Comparison of ENCODE assay signal across 21 cellular contexts in the genomic region with DNA sequence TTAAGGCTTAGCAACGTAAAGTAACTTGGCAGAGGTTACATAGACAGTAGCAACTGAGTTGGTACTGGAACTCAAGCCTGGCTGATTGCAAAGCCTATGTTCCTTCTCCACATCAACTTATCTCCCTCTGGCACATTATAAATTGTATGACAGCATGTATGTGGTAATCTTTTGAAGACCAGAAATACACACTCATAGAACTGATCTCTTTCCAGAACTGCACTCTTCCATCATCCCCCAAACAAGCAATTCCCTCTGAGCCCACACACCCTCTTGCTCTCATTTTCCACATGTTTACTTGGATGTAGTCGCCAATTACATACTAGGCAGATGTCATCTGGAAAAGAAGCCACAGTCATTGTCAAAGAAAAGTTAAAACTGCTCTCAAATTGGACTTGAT.
"Had no signal": no experiment of that assay in that cellular context is flagged by ENCODE, and none has a peak within 500 bp of the region (broad histone marks: within the 10 kb centered on the region; RNA-seq: fewer than 3 reads in every experiment).

No MANE protein-coding gene starts in this region.

- H3K36me3 Mint-ChIP-seq: activated CD4-positive, alpha-beta memory T cell treated with anti-CD3 and anti-CD28 coated beads for 36 hours; activated CD8-positive, alpha-beta memory T cell treated with anti-CD3 and anti-CD28 coated beads, Interleukin-2, amount 10 ng/mL, durations not matched to agents 7 days and 5 days; activated naive CD8-positive, alpha-beta T cell treated with anti-CD3 and anti-CD28 coated beads for 36 hours; natural killer cell; stimulated activated effector memory CD8-positive, alpha-beta T cell treated with anti-CD3 and anti-CD28 coated beads, Interleukin-12 subunit alpha, Interleukin-12 subunit beta, amount 100 ng/mL, for 72 hours had no signal

- H3K4me3 Mint-ChIP-seq: activated CD4-positive, alpha-beta memory T cell treated with anti-CD3 and anti-CD28 coated beads for 36 hours; activated CD4-positive, alpha-beta T cell treated with anti-CD3 and anti-CD28 coated beads for 36 hours; activated CD8-positive, alpha-beta memory T cell treated with anti-CD3 and anti-CD28 coated beads, Interleukin-2, amount 10 ng/mL, durations not matched to agents 7 days and 5 days; activated naive CD8-positive, alpha-beta T cell treated with anti-CD3 and anti-CD28 coated beads for 36 hours; activated T-helper 17 cell treated with anti-CD3 and anti-CD28 coated beads, Interleukin-2, amount 50 U/mL, for 72 hours; central memory CD8-positive, alpha-beta T cell; natural killer cell; stimulated activated effector memory CD8-positive, alpha-beta T cell treated with anti-CD3 and anti-CD28 coated beads, Interleukin-12 subunit alpha, Interleukin-12 subunit beta, amount 100 ng/mL, for 72 hours; T-helper 2 cell treated with Interferon-gamma antibody and Interleukin-4, amounts not matched to agents 5 μg/mL and 100 μg/mL, for 36 hours had no signal

- H3K79me2 ChIP-seq: parathyroid adenoma had no signal

- H3K9me3 ChIP-seq: body of pancreas, neutrophil, sigmoid colon, upper lobe of right lung had no signal

- H3K9ac ChIP-seq: parathyroid adenoma had no signal

- H3K9me3 Mint-ChIP-seq: activated CD4-positive, alpha-beta memory T cell treated with anti-CD3 and anti-CD28 coated beads for 36 hours; activated T-helper 17 cell treated with anti-CD3 and anti-CD28 coated beads, Interleukin-2, amount 50 U/mL, for 72 hours; central memory CD8-positive, alpha-beta T cell; T-helper 2 cell treated with Interferon-gamma antibody and Interleukin-4, amounts not matched to agents 5 μg/mL and 100 μg/mL, for 36 hours had no signal

- ATAC-seq: activated CD4-positive, alpha-beta T cell treated with anti-CD3 and anti-CD28 coated beads for 36 hours; activated CD8-positive, alpha-beta memory T cell treated with anti-CD3 and anti-CD28 coated beads, Interleukin-2, amount 10 ng/mL, durations not matched to agents 7 days and 5 days; activated T-helper 17 cell treated with anti-CD3 and anti-CD28 coated beads, Interleukin-2, amount 50 U/mL, for 72 hours; body of pancreas; foreskin keratinocyte; natural killer cell; stimulated activated effector memory CD8-positive, alpha-beta T cell treated with anti-CD3 and anti-CD28 coated beads, Interleukin-12 subunit alpha, Interleukin-12 subunit beta, amount 100 ng/mL, for 72 hours; upper lobe of right lung had no signal

- H3K4me3 ChIP-seq: body of pancreas, coronary artery, sigmoid colon, SK-N-MC, upper lobe of right lung had no signal

- H3K27me3 Mint-ChIP-seq: activated CD4-positive, alpha-beta memory T cell treated with anti-CD3 and anti-CD28 coated beads for 36 hours; activated CD4-positive, alpha-beta T cell treated with anti-CD3 and anti-CD28 coated beads for 36 hours; activated CD8-positive, alpha-beta memory T cell treated with anti-CD3 and anti-CD28 coated beads, Interleukin-2, amount 10 ng/mL, durations not matched to agents 7 days and 5 days; activated naive CD8-positive, alpha-beta T cell treated with anti-CD3 and anti-CD28 coated beads for 36 hours; activated T-helper 17 cell treated with anti-CD3 and anti-CD28 coated beads, Interleukin-2, amount 50 U/mL, for 72 hours; central memory CD8-positive, alpha-beta T cell had no signal

- H2AFZ ChIP-seq: parathyroid adenoma had no signal

- H3K27me3 ChIP-seq: body of pancreas, foreskin keratinocyte, neutrophil, sigmoid colon, upper lobe of right lung had no signal

- H3K4me1 ChIP-seq: parathyroid adenoma had no signal

- H3K27ac Mint-ChIP-seq: activated CD4-positive, alpha-beta memory T cell treated with anti-CD3 and anti-CD28 coated beads for 36 hours; activated CD4-positive, alpha-beta T cell treated with anti-CD3 and anti-CD28 coated beads for 36 hours; activated CD8-positive, alpha-beta memory T cell treated with anti-CD3 and anti-CD28 coated beads, Interleukin-2, amount 10 ng/mL, durations not matched to agents 7 days and 5 days; activated naive CD8-positive, alpha-beta T cell treated with anti-CD3 and anti-CD28 coated beads for 36 hours; activated T-helper 17 cell treated with anti-CD3 and anti-CD28 coated beads, Interleukin-2, amount 50 U/mL, for 72 hours; natural killer cell; stimulated activated effector memory CD8-positive, alpha-beta T cell treated with anti-CD3 and anti-CD28 coated beads, Interleukin-12 subunit alpha, Interleukin-12 subunit beta, amount 100 ng/mL, for 72 hours; T-helper 2 cell treated with Interferon-gamma antibody and Interleukin-4, amounts not matched to agents 5 μg/mL and 100 μg/mL, for 36 hours had no signal

- DNase-seq: activated CD4-positive, alpha-beta memory T cell treated with anti-CD3 and anti-CD28 coated beads for 36 hours; activated CD4-positive, alpha-beta T cell treated with anti-CD3 and anti-CD28 coated beads for 36 hours; activated CD8-positive, alpha-beta memory T cell treated with anti-CD3 and anti-CD28 coated beads, Interleukin-2, amount 10 ng/mL, durations not matched to agents 7 days and 5 days; activated naive CD4-positive, alpha-beta T cell; activated naive CD8-positive, alpha-beta T cell treated with anti-CD3 and anti-CD28 coated beads for 36 hours; amygdala; body of pancreas; erythroblast; foreskin keratinocyte; natural killer cell; sigmoid colon; stimulated activated CD4-positive, alpha-beta T cell treated with anti-CD3 and anti-CD28 coated beads, Interleukin-4, amount 100 ng/mL, for 24 hours; upper lobe of right lung had no signal

- H3K4me1 Mint-ChIP-seq: activated CD4-positive, alpha-beta T cell treated with anti-CD3 and anti-CD28 coated beads for 36 hours; activated CD8-positive, alpha-beta memory T cell treated with anti-CD3 and anti-CD28 coated beads, Interleukin-2, amount 10 ng/mL, durations not matched to agents 7 days and 5 days; activated naive CD8-positive, alpha-beta T cell treated with anti-CD3 and anti-CD28 coated beads for 36 hours; activated T-helper 17 cell treated with anti-CD3 and anti-CD28 coated beads, Interleukin-2, amount 50 U/mL, for 72 hours; central memory CD8-positive, alpha-beta T cell; natural killer cell; stimulated activated effector memory CD8-positive, alpha-beta T cell treated with anti-CD3 and anti-CD28 coated beads, Interleukin-12 subunit alpha, Interleukin-12 subunit beta, amount 100 ng/mL, for 72 hours had no signal

- H3K27ac ChIP-seq: body of pancreas, foreskin keratinocyte, neutrophil, parathyroid adenoma, sigmoid colon, SK-N-MC, upper lobe of right lung had no signal

- H3K36me3 ChIP-seq: neutrophil, sigmoid colon, upper lobe of right lung had no signal
